In the genomic region with DNA sequence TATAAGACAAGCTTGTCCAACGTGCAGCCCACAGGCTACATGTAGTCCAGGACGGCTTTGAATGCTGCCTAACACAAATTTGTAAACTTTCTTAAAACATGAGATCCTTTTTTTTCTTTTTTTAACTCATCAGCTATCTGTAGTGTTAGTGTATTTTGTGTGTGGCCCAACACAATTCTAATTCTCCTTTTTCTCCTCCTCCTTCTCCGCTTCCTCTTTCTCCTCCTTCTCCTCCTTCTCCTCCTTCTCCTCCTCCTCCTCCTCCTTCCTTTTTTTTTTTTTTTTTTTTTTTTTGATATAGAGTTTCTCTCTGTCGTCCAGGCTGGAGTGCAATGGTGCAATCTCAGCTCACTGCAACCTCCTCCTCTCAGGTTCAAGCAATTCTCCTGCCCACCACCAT, we compare ENCODE assay signal across 29 cellular contexts. TPM values are rescaled to one million over a fixed set of nuclear protein-coding genes. Genes with fewer than 3 reads are reported as not detected.
"Had no signal": no experiment of that assay in that cellular context is flagged by ENCODE, and none has a peak within 500 bp of the region (broad histone marks: within the 10 kb centered on the region; RNA-seq: fewer than 3 reads in every experiment).

No MANE protein-coding gene starts in this region.

- FAIRE-seq: kidney had no signal

- H3K79me2 ChIP-seq: hepatocyte had no signal

- H3K4me3 Mint-ChIP-seq: dendritic cell treated with granulocyte-macrophage colony-stimulating factor and Interleukin-4, amounts not matched to agents 40 ng/mL and 50 ng/mL, for 4 days; endodermal cell; memory B cell; natural killer cell; stimulated activated memory B cell treated with anti-CD40 and anti-IgM and Interleukin-4, amounts not matched to agents 10 μg/mL and 1 μg/mL and 100 μg/mL, for 72 hours; type B pancreatic cell had no signal

- H3K4me2 ChIP-seq: hepatocyte had no signal

- H3K27ac Mint-ChIP-seq: dendritic cell treated with granulocyte-macrophage colony-stimulating factor and Interleukin-4, amounts not matched to agents 40 ng/mL and 50 ng/mL, for 4 days; endodermal cell; memory B cell; natural killer cell; stimulated activated memory B cell treated with anti-CD40 and anti-IgM and Interleukin-4, amounts not matched to agents 10 μg/mL and 1 μg/mL and 100 μg/mL, for 72 hours; type B pancreatic cell had no signal

- ATAC-seq: esophagus mucosa; foreskin keratinocyte; gastroesophageal sphincter; heart left ventricle; left lobe of liver; natural killer cell; psoas muscle; right cardiac atrium; stimulated activated memory B cell treated with anti-CD40 and anti-IgM and Interleukin-4, amounts not matched to agents 10 μg/mL and 1 μg/mL and 100 μg/mL, for 72 hours; stimulated activated naive CD8-positive, alpha-beta T cell treated with anti-CD3 and anti-CD28 coated beads, Interleukin-15, Interleukin-2, amounts not matched to agents 100 U/mL and 50 U/mL, for 24 hours had no signal

- H3K36me3 ChIP-seq: ovary had no signal

- H3K36me3 Mint-ChIP-seq: memory B cell; natural killer cell; stimulated activated memory B cell treated with anti-CD40 and anti-IgM and Interleukin-4, amounts not matched to agents 10 μg/mL and 1 μg/mL and 100 μg/mL, for 72 hours had no signal

- H3K4me1 Mint-ChIP-seq: endodermal cell; memory B cell; natural killer cell; stimulated activated memory B cell treated with anti-CD40 and anti-IgM and Interleukin-4, amounts not matched to agents 10 μg/mL and 1 μg/mL and 100 μg/mL, for 72 hours had no signal

- H3K9me3 ChIP-seq: gastroesophageal sphincter, heart left ventricle, ovary, psoas muscle, sigmoid colon, testis, tibial artery had no signal

- H3K27me3 ChIP-seq: foreskin keratinocyte, gastroesophageal sphincter, heart left ventricle, hepatocyte, ovary, sigmoid colon, testis, tibial artery had no signal

- H2AFZ ChIP-seq: hepatocyte had no signal

- H3K4me1 ChIP-seq: foreskin keratinocyte, psoas muscle, testis, tibial artery had no signal

- H3K9me3 Mint-ChIP-seq: dendritic cell treated with granulocyte-macrophage colony-stimulating factor and Interleukin-4, amounts not matched to agents 40 ng/mL and 50 ng/mL, for 4 days; endodermal cell; memory B cell; natural killer cell; stimulated activated memory B cell treated with anti-CD40 and anti-IgM and Interleukin-4, amounts not matched to agents 10 μg/mL and 1 μg/mL and 100 μg/mL, for 72 hours; type B pancreatic cell had no signal

- H3K27ac ChIP-seq: epithelial cell of prostate, foreskin keratinocyte, gastroesophageal sphincter, heart left ventricle, hepatocyte, ovary, psoas muscle, sigmoid colon, testis, tibial artery had no signal

- H3K27me3 Mint-ChIP-seq: dendritic cell treated with granulocyte-macrophage colony-stimulating factor and Interleukin-4, amounts not matched to agents 40 ng/mL and 50 ng/mL, for 4 days; type B pancreatic cell had no signal

- H3K4me3 ChIP-seq: gastroesophageal sphincter, heart left ventricle, hepatocyte, lung, ovary, psoas muscle, sigmoid colon, testis, tibial artery had no signal

- DNase-seq: effector CD8-positive, alpha-beta T cell; endodermal cell; foreskin keratinocyte; heart left ventricle; kidney; natural killer cell; occipital lobe; ovary; posterior cingulate gyrus; psoas muscle; right cardiac atrium; sigmoid colon; stimulated activated CD4-positive, alpha-beta T cell treated with anti-CD3 and anti-CD28 coated beads, Interleukin-4, amount 100 ng/mL, for 4 hours; stimulated activated naive CD8-positive, alpha-beta T cell treated with anti-CD3 and anti-CD28 coated beads, Interleukin-15, Interleukin-2, amounts not matched to agents 100 U/mL and 50 U/mL, for 24 hours; substantia nigra; testis; tibial artery had no signal

RNA-seq across cellular contexts. Expression of a gene that starts 39.3 kb away (rescaled TPM):
- total RNA-seq: endodermal cell, esophagus mucosa, foreskin keratinocyte, left lobe of liver, mononuclear cell, natural killer cell, skeletal muscle tissue had no signal
- polyA plus RNA-seq: right cardiac atrium had no signal
